Comparison of ENCODE assay signal across 28 cellular contexts in the genomic region with DNA sequence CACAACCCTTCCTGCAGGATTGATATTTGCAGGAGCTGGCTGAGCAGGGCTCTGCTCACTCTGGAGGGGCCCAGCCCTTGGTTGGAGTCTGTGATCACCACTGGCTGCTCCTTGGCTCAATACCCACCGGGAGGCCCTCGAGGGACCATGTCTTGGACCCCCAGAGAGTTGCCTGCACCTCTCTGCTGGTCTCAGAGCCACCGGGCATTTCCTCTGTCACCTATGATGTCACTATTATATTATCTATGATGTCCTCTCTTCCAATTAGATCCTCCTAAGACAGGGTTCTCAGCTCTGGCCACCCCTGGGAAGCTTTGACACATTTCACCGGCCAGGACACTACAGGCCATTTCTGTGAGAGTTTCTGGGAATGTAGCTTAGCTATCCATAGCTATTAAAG.
"Had no signal": no experiment of that assay in that cellular context is flagged by ENCODE, and none has a peak within 500 bp of the region (broad histone marks: within the 10 kb centered on the region; RNA-seq: fewer than 3 reads in every experiment).

No MANE protein-coding gene starts in this region.

- H3K9me3 ChIP-seq: esophagus squamous epithelium, gastroesophageal sphincter had no signal

- H3K4me1 ChIP-seq: esophagus squamous epithelium, gastroesophageal sphincter had no signal

- H3K4me1 Mint-ChIP-seq: activated T-helper 17 cell treated with anti-CD3 and anti-CD28 coated beads, Interleukin-2, amount 50 U/mL, for 72 hours had no signal

- H3K4me3 ChIP-seq: esophagus squamous epithelium, gastroesophageal sphincter had no signal

- ATAC-seq: activated CD4-positive, alpha-beta T cell treated with anti-CD3 and anti-CD28 coated beads for 36 hours; activated CD8-positive, alpha-beta T cell treated with anti-CD3 and anti-CD28 coated beads, Interleukin-2, amount 10 ng/mL, durations not matched to agents 7 days and 5 days; activated T-cell treated with anti-CD3 and anti-CD28 coated beads, Interleukin-2, amount 50 U/mL, for 4 hours; activated T-helper 17 cell treated with anti-CD3 and anti-CD28 coated beads, Interleukin-2, amount 50 U/mL, for 72 hours; effector memory CD8-positive, alpha-beta T cell; gastroesophageal sphincter; T-helper 17 cell had no signal

- H3K36me3 ChIP-seq: brain microvascular endothelial cell, esophagus squamous epithelium, gastroesophageal sphincter had no signal

- H3K27ac ChIP-seq: brain microvascular endothelial cell, esophagus squamous epithelium, gastroesophageal sphincter had no signal

- H3K27me3 ChIP-seq: brain microvascular endothelial cell, esophagus squamous epithelium, gastroesophageal sphincter had no signal

- H3K27me3 Mint-ChIP-seq: activated CD4-positive, alpha-beta memory T cell treated with anti-CD3 and anti-CD28 coated beads for 36 hours; activated CD4-positive, alpha-beta T cell treated with anti-CD3 and anti-CD28 coated beads for 36 hours; activated CD4-positive, alpha-beta T cell treated with anti-CD3 and anti-CD28 coated beads, Interleukin-2, amount 10 ng/mL, durations not matched to agents 24 days and 14 days; activated naive CD8-positive, alpha-beta T cell; activated T-helper 17 cell treated with anti-CD3 and anti-CD28 coated beads, Interleukin-2, amount 50 U/mL, for 72 hours; T-helper 17 cell had no signal

- DNase-seq: activated CD4-positive, alpha-beta memory T cell treated with anti-CD3 and anti-CD28 coated beads for 36 hours; activated CD4-positive, alpha-beta T cell treated with anti-CD3 and anti-CD28 coated beads for 36 hours; activated CD4-positive, alpha-beta T cell treated with anti-CD3 and anti-CD28 coated beads, Interleukin-2, amount 10 ng/mL, durations not matched to agents 24 days and 14 days; activated CD4-positive, CD25-positive, alpha-beta regulatory T cell; activated CD4-positive, CD25-positive, alpha-beta regulatory T cell treated with anti-CD3 and anti-CD28 coated beads, Interleukin-2, amount 50 U/mL, for 72 hours; activated CD8-positive, alpha-beta T cell treated with anti-CD3 and anti-CD28 coated beads, Interleukin-2, amount 10 ng/mL, durations not matched to agents 7 days and 5 days; activated effector memory CD4-positive, alpha-beta T cell treated with Interleukin-2 at 50 U/mL for 16 hours; activated gamma-delta T cell treated with Interleukin-2 at 50 U/mL for 16 hours; activated naive CD4-positive, alpha-beta T cell treated with anti-CD3 and anti-CD28 coated beads, Interleukin-2, amount 50 U/mL, for 16 hours; activated naive CD4-positive, alpha-beta T cell treated with Interleukin-2 at 50 U/mL for 16 hours; activated T-cell treated with anti-CD3 and anti-CD28 coated beads, Interleukin-2, amount 50 U/mL, for 4 hours; amniotic stem cell; anterior cingulate cortex; brain microvascular endothelial cell; cortex of kidney; dermis blood vessel endothelial cell; effector CD4-positive, alpha-beta T cell; effector memory CD8-positive, alpha-beta T cell; erythroblast; esophagus squamous epithelium; foreskin melanocyte; T-helper 1 cell; T-helper 17 cell had no signal

- H3K27ac Mint-ChIP-seq: activated CD4-positive, alpha-beta memory T cell treated with anti-CD3 and anti-CD28 coated beads for 36 hours; activated CD4-positive, alpha-beta T cell treated with anti-CD3 and anti-CD28 coated beads for 36 hours; activated CD4-positive, alpha-beta T cell treated with anti-CD3 and anti-CD28 coated beads, Interleukin-2, amount 10 ng/mL, durations not matched to agents 24 days and 14 days; activated CD8-positive, alpha-beta T cell treated with anti-CD3 and anti-CD28 coated beads, Interleukin-2, amount 10 ng/mL, durations not matched to agents 7 days and 5 days; activated naive CD8-positive, alpha-beta T cell; activated T-helper 17 cell treated with anti-CD3 and anti-CD28 coated beads, Interleukin-2, amount 50 U/mL, for 72 hours; effector memory CD8-positive, alpha-beta T cell; T-helper 17 cell; T-helper 2 cell treated with Interferon-gamma antibody and Interleukin-4, amounts not matched to agents 5 μg/mL and 100 μg/mL, for 36 hours had no signal

- H3K9me3 Mint-ChIP-seq: activated CD4-positive, alpha-beta memory T cell treated with anti-CD3 and anti-CD28 coated beads for 36 hours; activated CD4-positive, alpha-beta T cell treated with anti-CD3 and anti-CD28 coated beads, Interleukin-2, amount 10 ng/mL, durations not matched to agents 24 days and 14 days; activated T-cell treated with anti-CD3 and anti-CD28 coated beads, Interleukin-2, amount 50 U/mL, for 4 hours; activated T-helper 17 cell treated with anti-CD3 and anti-CD28 coated beads, Interleukin-2, amount 50 U/mL, for 72 hours; central memory CD8-positive, alpha-beta T cell; effector memory CD8-positive, alpha-beta T cell; T-helper 2 cell treated with Interferon-gamma antibody and Interleukin-4, amounts not matched to agents 5 μg/mL and 100 μg/mL, for 36 hours had no signal

- H3K4me3 Mint-ChIP-seq: activated CD4-positive, alpha-beta memory T cell treated with anti-CD3 and anti-CD28 coated beads for 36 hours; activated CD4-positive, alpha-beta T cell treated with anti-CD3 and anti-CD28 coated beads for 36 hours; activated CD4-positive, alpha-beta T cell treated with anti-CD3 and anti-CD28 coated beads, Interleukin-2, amount 10 ng/mL, durations not matched to agents 24 days and 14 days; activated CD8-positive, alpha-beta T cell treated with anti-CD3 and anti-CD28 coated beads, Interleukin-2, amount 10 ng/mL, durations not matched to agents 7 days and 5 days; activated naive CD8-positive, alpha-beta T cell; activated T-cell treated with anti-CD3 and anti-CD28 coated beads, Interleukin-2, amount 50 U/mL, for 4 hours; activated T-helper 17 cell treated with anti-CD3 and anti-CD28 coated beads, Interleukin-2, amount 50 U/mL, for 72 hours; central memory CD8-positive, alpha-beta T cell; effector memory CD8-positive, alpha-beta T cell; T-helper 17 cell; T-helper 2 cell treated with Interferon-gamma antibody and Interleukin-4, amounts not matched to agents 5 μg/mL and 100 μg/mL, for 36 hours had no signal

- H3K36me3 Mint-ChIP-seq: activated CD4-positive, alpha-beta memory T cell treated with anti-CD3 and anti-CD28 coated beads for 36 hours; activated naive CD8-positive, alpha-beta T cell had no signal
